Comparison of ENCODE assay signal across 28 cellular contexts in the genomic region with DNA sequence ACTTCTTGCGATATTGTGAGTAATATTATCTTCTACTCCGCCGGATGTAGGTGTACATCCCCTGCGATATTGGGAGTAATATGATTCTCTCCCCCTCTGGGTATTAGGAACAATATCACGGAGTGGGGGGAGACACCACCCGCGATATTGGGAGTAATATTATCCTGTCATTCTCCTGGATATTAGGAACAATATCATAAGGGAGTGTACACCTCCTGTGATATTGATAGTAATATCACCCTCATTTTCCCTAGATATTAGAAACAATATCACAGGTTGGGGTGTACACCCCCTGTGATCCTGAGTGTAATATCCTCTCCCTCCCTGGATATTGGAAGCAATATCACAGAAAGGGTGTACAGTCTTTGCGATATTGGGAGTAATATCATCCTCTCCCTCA.
"Had no signal": no experiment of that assay in that cellular context is flagged by ENCODE, and none has a peak within 500 bp of the region (broad histone marks: within the 10 kb centered on the region; RNA-seq: fewer than 3 reads in every experiment).

No MANE protein-coding gene starts in this region.

- H3K9me3 ChIP-seq: stomach, suprapubic skin, testis, thoracic aorta, thyroid gland, tibial artery, tibial nerve, transverse colon, upper lobe of left lung, upper lobe of right lung, uterus, vagina had no signal

- ATAC-seq: stimulated activated effector memory CD8-positive, alpha-beta T cell treated with anti-CD3 and anti-CD28 coated beads, Interleukin-12 subunit alpha, Interleukin-12 subunit beta, amount 100 ng/mL, for 72 hours; stimulated activated memory B cell treated with anti-CD40 and anti-IgM and Interleukin-4, amounts not matched to agents 10 μg/mL and 1 μg/mL and 100 μg/mL, for 72 hours; stimulated activated naive B cell treated with anti-CD40 and anti-IgM and Interleukin-4, amounts not matched to agents 10 μg/mL and 1 μg/mL and 100 μg/mL, for 72 hours; stimulated activated naive CD8-positive, alpha-beta T cell treated with anti-CD3 and anti-CD28 coated beads, Interleukin-15, amount 100 ng/mL, for 72 hours; stimulated activated naive CD8-positive, alpha-beta T cell treated with anti-CD3 and anti-CD28 coated beads, Interleukin-15, Interleukin-2, amounts not matched to agents 100 U/mL and 50 U/mL, for 24 hours; upper lobe of right lung had no signal

- H3K27ac ChIP-seq: stomach, suprapubic skin, testis, thoracic aorta, thyroid gland, tibial artery, tibial nerve, transverse colon, upper lobe of left lung, upper lobe of right lung, uterus, vagina had no signal

- H3K36me3 Mint-ChIP-seq: stimulated activated effector memory CD8-positive, alpha-beta T cell treated with anti-CD3 and anti-CD28 coated beads, Interleukin-12 subunit alpha, Interleukin-12 subunit beta, amount 100 ng/mL, for 72 hours; stimulated activated memory B cell treated with anti-CD40 and anti-IgM and Interleukin-4, amounts not matched to agents 10 μg/mL and 1 μg/mL and 100 μg/mL, for 72 hours; stimulated activated naive B cell treated with anti-CD40 and anti-IgM and Interleukin-4, amounts not matched to agents 10 μg/mL and 1 μg/mL and 100 μg/mL, for 72 hours; type B pancreatic cell had no signal

- H3K4me3 ChIP-seq: stomach, suprapubic skin, testis, thoracic aorta, thyroid gland, tibial artery, tibial nerve, transverse colon, upper lobe of left lung, upper lobe of right lung, uterus, vagina had no signal

- H3K27ac Mint-ChIP-seq: stimulated activated effector memory CD8-positive, alpha-beta T cell treated with anti-CD3 and anti-CD28 coated beads, Interleukin-12 subunit alpha, Interleukin-12 subunit beta, amount 100 ng/mL, for 72 hours; stimulated activated memory B cell treated with anti-CD40 and anti-IgM and Interleukin-4, amounts not matched to agents 10 μg/mL and 1 μg/mL and 100 μg/mL, for 72 hours; stimulated activated naive B cell treated with anti-CD40 and anti-IgM and Interleukin-4, amounts not matched to agents 10 μg/mL and 1 μg/mL and 100 μg/mL, for 72 hours; stimulated activated naive CD8-positive, alpha-beta T cell treated with anti-CD3 and anti-CD28 coated beads, Interleukin-15, amount 100 ng/mL, for 72 hours; stimulated activated naive CD8-positive, alpha-beta T cell treated with anti-CD3 and anti-CD28 coated beads, Interleukin-15, Interleukin-2, amounts not matched to agents 100 ng/mL and 50 ng/mL, for 24 hours; type B pancreatic cell had no signal

- H3K4me1 ChIP-seq: stomach, suprapubic skin, testis, thyroid gland, tibial artery, tibial nerve, transverse colon, upper lobe of left lung, upper lobe of right lung, uterus, vagina had no signal

- H3K9me3 Mint-ChIP-seq: stimulated activated effector memory CD8-positive, alpha-beta T cell treated with anti-CD3 and anti-CD28 coated beads, Interleukin-12 subunit alpha, Interleukin-12 subunit beta, amount 100 ng/mL, for 72 hours; stimulated activated memory B cell treated with anti-CD40 and anti-IgM and Interleukin-4, amounts not matched to agents 10 μg/mL and 1 μg/mL and 100 μg/mL, for 72 hours; stimulated activated naive B cell treated with anti-CD40 and anti-IgM and Interleukin-4, amounts not matched to agents 10 μg/mL and 1 μg/mL and 100 μg/mL, for 72 hours; stimulated activated naive CD8-positive, alpha-beta T cell treated with anti-CD3 and anti-CD28 coated beads, Interleukin-15, amount 100 ng/mL, for 72 hours; stimulated activated naive CD8-positive, alpha-beta T cell treated with anti-CD3 and anti-CD28 coated beads, Interleukin-15, Interleukin-2, amounts not matched to agents 100 ng/mL and 50 ng/mL, for 24 hours; type B pancreatic cell had no signal

- H3K27me3 ChIP-seq: testis, thyroid gland, upper lobe of left lung, uterus, vagina had no signal

- H3K4me1 Mint-ChIP-seq: stimulated activated effector memory CD8-positive, alpha-beta T cell treated with anti-CD3 and anti-CD28 coated beads, Interleukin-12 subunit alpha, Interleukin-12 subunit beta, amount 100 ng/mL, for 72 hours had no signal

- DNase-seq: stimulated activated CD4-positive, alpha-beta T cell treated with anti-CD3 and anti-CD28 coated beads, Interleukin-2, amount 100 ng/mL, for 24 hours; stimulated activated CD4-positive, alpha-beta T cell treated with anti-CD3 and anti-CD28 coated beads, Interleukin-2, amount 100 ng/mL, for 48 hours; stimulated activated CD4-positive, alpha-beta T cell treated with anti-CD3 and anti-CD28 coated beads, Interleukin-4, amount 100 ng/mL, for 1 hour; stimulated activated CD4-positive, alpha-beta T cell treated with anti-CD3 and anti-CD28 coated beads, Interleukin-4, amount 100 ng/mL, for 24 hours; stimulated activated CD8-positive, alpha-beta memory T cell treated with anti-CD3 and anti-CD28 coated beads, Interleukin-4, amount 100 ng/mL, for 48 hours; stimulated activated naive B cell treated with anti-CD40 and anti-IgM and Interleukin-4, amounts not matched to agents 10 μg/mL and 1 μg/mL and 100 μg/mL, for 72 hours; stimulated activated naive CD4-positive, alpha-beta T cell; stimulated activated naive CD4-positive, alpha-beta T cell treated with Interleukin-2 at 50 U/mL for 16 hours; stimulated activated naive CD8-positive, alpha-beta T cell treated with anti-CD3 and anti-CD28 coated beads, Interleukin-15, amount 100 ng/mL, for 72 hours; stimulated activated naive CD8-positive, alpha-beta T cell treated with anti-CD3 and anti-CD28 coated beads, Interleukin-15, Interleukin-2, amounts not matched to agents 100 U/mL and 50 U/mL, for 24 hours; stomach; substantia nigra; testis; thyroid gland; tibial artery; transverse colon; trophoblast cell; upper lobe of left lung; upper lobe of right lung; uterus had no signal

- H3K36me3 ChIP-seq: stomach, suprapubic skin, thoracic aorta, thyroid gland, tibial artery, tibial nerve, transverse colon, upper lobe of left lung, upper lobe of right lung, uterus, vagina had no signal

- H3K4me3 Mint-ChIP-seq: stimulated activated effector memory CD8-positive, alpha-beta T cell treated with anti-CD3 and anti-CD28 coated beads, Interleukin-12 subunit alpha, Interleukin-12 subunit beta, amount 100 ng/mL, for 72 hours; stimulated activated memory B cell treated with anti-CD40 and anti-IgM and Interleukin-4, amounts not matched to agents 10 μg/mL and 1 μg/mL and 100 μg/mL, for 72 hours; stimulated activated naive B cell treated with anti-CD40 and anti-IgM and Interleukin-4, amounts not matched to agents 10 μg/mL and 1 μg/mL and 100 μg/mL, for 72 hours; stimulated activated naive CD8-positive, alpha-beta T cell treated with anti-CD3 and anti-CD28 coated beads, Interleukin-15, amount 100 ng/mL, for 72 hours; stimulated activated naive CD8-positive, alpha-beta T cell treated with anti-CD3 and anti-CD28 coated beads, Interleukin-15, Interleukin-2, amounts not matched to agents 100 ng/mL and 50 ng/mL, for 24 hours; type B pancreatic cell had no signal
